ENCODE assay signal across 1 cellular context in the genomic region with DNA sequence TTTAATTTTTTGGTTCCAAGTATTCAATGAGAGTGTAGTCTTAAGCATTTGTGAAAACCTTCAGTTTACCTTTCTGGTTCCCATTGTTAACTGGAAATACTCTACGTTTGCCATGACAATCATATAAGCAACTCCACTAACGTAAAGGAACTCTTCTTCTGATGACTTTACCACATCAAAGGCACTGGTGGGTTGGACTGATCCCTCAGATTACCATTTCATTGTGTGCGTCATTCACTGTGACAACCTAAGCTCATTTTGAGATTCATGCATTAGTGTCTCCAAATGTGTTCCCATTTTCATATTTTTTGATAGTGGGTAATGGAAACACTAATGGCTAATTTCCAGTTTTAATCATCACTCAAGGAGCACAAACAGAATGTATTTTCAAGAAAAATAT.
TF ChIP-seq lines count a peak whose summit lies in the region.

No MANE protein-coding gene starts in this region.

TF ChIP-seq in GM12878, 131 proteins besides CTCF, POLR2A, EP300 and RAD21 (continued from another document):
- no peak for TF ChIP-seq TCF3 (IDR thresholded peaks at IDR 0.05; ENCODE audit: borderline replicate concordance, insufficient read depth, low read depth, low read length)
